Comparison of ENCODE assay signal across 5 cellular contexts in the genomic region with DNA sequence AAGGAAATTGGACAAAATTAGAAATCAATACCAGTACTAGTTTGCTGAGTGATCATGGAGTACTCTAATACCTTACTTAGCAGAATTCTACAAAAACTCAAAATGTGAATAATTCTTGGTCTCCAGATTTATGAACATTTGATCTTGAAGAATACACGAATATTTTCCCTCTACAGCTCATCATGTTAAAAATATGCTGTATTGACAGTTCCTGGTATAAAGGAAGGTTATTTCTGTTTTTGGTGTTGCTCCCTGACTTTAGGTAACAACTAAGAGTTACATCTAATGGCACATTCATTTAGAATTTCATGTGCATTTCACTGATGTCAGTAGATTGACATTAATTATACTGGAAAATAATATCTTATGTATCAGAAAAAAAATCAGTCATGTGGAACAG.
"Had no signal": no experiment of that assay in that cellular context is flagged by ENCODE, and none has a peak within 500 bp of the region (broad histone marks: within the 10 kb centered on the region; RNA-seq: fewer than 3 reads in every experiment).

No MANE protein-coding gene starts in this region.

- DNase-seq: KBM-7, KG1 had no signal

- FAIRE-seq: HTR-8/SVneo had no signal

- H3K27ac ChIP-seq: HL-60, KMS-11 had no signal

- H3K9ac ChIP-seq: KMS-11 had no signal

- H3K4me2 ChIP-seq: KMS-11 had no signal
